In the genomic region with DNA sequence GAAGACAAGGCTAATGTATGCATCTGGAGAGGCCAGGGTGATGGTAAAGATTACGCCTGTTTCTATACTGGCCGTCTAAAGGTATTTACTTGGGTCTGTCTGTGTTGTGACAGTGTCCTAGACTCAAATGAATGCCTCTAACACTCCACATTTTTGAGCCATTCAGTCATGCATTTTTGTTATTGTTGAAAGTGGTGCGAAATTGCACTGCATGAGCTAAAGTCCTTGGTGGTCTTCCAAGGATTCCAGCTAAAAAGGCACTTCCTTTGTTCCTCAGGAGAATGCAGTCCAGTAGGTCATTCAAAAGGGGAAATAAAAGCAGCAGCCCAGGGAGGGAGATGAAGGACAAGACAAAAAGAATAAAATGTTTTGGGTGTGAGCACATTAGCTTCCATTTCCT, we compare ENCODE assay signal across 14 cellular contexts. TPM values are rescaled to one million over a fixed set of nuclear protein-coding genes. Genes with fewer than 3 reads are reported as not detected.
DNase-seq lines count a peak whose midpoint lies in the region; ATAC-seq and TF ChIP-seq lines count a peak whose summit lies in the region.
"Had no signal": no experiment of that assay in that cellular context is flagged by ENCODE, and none has a peak within 500 bp of the region (broad histone marks: within the 10 kb centered on the region; RNA-seq: fewer than 3 reads in every experiment).

No MANE protein-coding gene starts in this region.

- H2AFZ ChIP-seq in Loucy (ENCODE audit: low read length) = no peak overlapping the region
- H2AFZ ChIP-seq: parathyroid adenoma had no signal

- H3K4me1 Mint-ChIP-seq in neural crest cell = peaks cover 47% of the 10 kb centered on the region

- H3K9ac ChIP-seq in Loucy (ENCODE audit: low read depth, low read length, poor library complexity, severe bottlenecking) = no peak overlapping the region
- H3K9ac ChIP-seq: parathyroid adenoma had no signal

- H3K9me3 ChIP-seq in Loucy (ENCODE audit: insufficient read depth, low read depth, low read length) (no peaks in the 10 kb centered on the region), mucosa of descending colon (no peaks in the 10 kb centered on the region)
- H3K9me3 ChIP-seq: breast epithelium had no signal

- ATAC-seq in mucosa of descending colon = no peak
- ATAC-seq in esophagus mucosa = no peak
- ATAC-seq: activated CD4-positive, alpha-beta T cell treated with anti-CD3 and anti-CD28 coated beads for 36 hours had no signal

- no peaks in the 10 kb centered on the region for H3F3A ChIP-seq in Loucy (ENCODE audit: low read depth)

- DNase-seq in 8988T = peak; percentile 43
- peak; percentile 2 for DNase-seq in fibroblast of the conjunctiva (ENCODE audit: low read depth)
- DNase-seq in neural crest cell (ENCODE audit: low read depth, low spot score) = no peak
- no peak for DNase-seq in mucosa of descending colon
- no peak for DNase-seq in NCI-H187 treated with DMSO at 0.1 percent for 48 hours (lab: John Stamatoyannopoulos, UW)
- no peak for DNase-seq in activated CD4-positive, alpha-beta T cell treated with anti-CD3 and anti-CD28 coated beads for 1 hour
- DNase-seq: activated CD4-positive, alpha-beta T cell treated with anti-CD3 and anti-CD28 coated beads for 36 hours; KG1; kidney had no signal

- H3K4me3 ChIP-seq in Loucy (ENCODE audit: low read length, poor library complexity, severe bottlenecking) (no peak overlapping the region), mucosa of descending colon (no peak overlapping the region)
- H3K4me3 ChIP-seq: breast epithelium had no signal

- H3K4me3 Mint-ChIP-seq in neural crest cell = peak overlapping the region; percentile 95
- H3K4me3 Mint-ChIP-seq: activated CD4-positive, alpha-beta T cell treated with anti-CD3 and anti-CD28 coated beads for 36 hours; activated T-helper 1 cell treated with anti-CD3 and anti-CD28 coated beads, Interleukin-12 subunit alpha, Interleukin-12 subunit beta, Interleukin-2, Interleukin-4 antibody, amounts not matched to agents 30 ng/mL and 10 ng/mL and 1 ng/mL, durations not matched to agents 14 hours and 24 hours and 36 hours had no signal

- no peak for TF ChIP-seq CTCF in Loucy (conservative IDR thresholded peaks at IDR 0.05; ENCODE audit: low read length)
- no peak for TF ChIP-seq CTCF in neural crest cell (conservative IDR thresholded peaks at IDR 0.05)
- no peak for TF ChIP-seq CTCF in mucosa of descending colon (IDR thresholded peaks at IDR 0.05)

- no peak overlapping the region for H3K27ac Mint-ChIP-seq in neural crest cell (ENCODE audit: unreplicated experiment)
- H3K27ac Mint-ChIP-seq: activated CD4-positive, alpha-beta T cell treated with anti-CD3 and anti-CD28 coated beads for 36 hours; activated T-helper 1 cell treated with anti-CD3 and anti-CD28 coated beads, Interleukin-12 subunit alpha, Interleukin-12 subunit beta, Interleukin-2, Interleukin-4 antibody, amounts not matched to agents 30 ng/mL and 10 ng/mL and 1 ng/mL, durations not matched to agents 14 hours and 24 hours and 36 hours had no signal

- no peaks in the 10 kb centered on the region for H3K9me2 ChIP-seq in Loucy (replicated peaks; ENCODE audit: low read depth, low read length)

- H3K4me2 ChIP-seq in Loucy (ENCODE audit: low read depth, low read length, poor library complexity, severe bottlenecking) = peak overlapping the region; percentile 73

- H4K20me1 ChIP-seq in Loucy (ENCODE audit: insufficient read depth, low read length, poor library complexity, severe bottlenecking) = no peaks in the 10 kb centered on the region

- H3K36me3 Mint-ChIP-seq in neural crest cell (ENCODE audit: low read depth) = peaks cover 2% of the 10 kb centered on the region

- intact Hi-C loops in mucosa of descending colon (cut with DNase I, micrococcal nuclease) = loop anchor here in 1 of 2 donors (10.0 kb wide), 1 partner anchor 77 kb away; no protein-coding TSS in a partner anchor

- 0 out of 2 replicates have a peak, but pooled peaks cover 4% of the 10 kb centered on the region for H3K79me2 ChIP-seq in Loucy (ENCODE audit: insufficient read depth, low read length)
- H3K79me2 ChIP-seq: parathyroid adenoma had no signal

- H3K4me1 ChIP-seq in Loucy (ENCODE audit: insufficient read depth, low read length, poor library complexity, severe bottlenecking) (peaks cover 3% of the 10 kb centered on the region), mucosa of descending colon (ENCODE audit: low read depth) (no peaks in the 10 kb centered on the region)
- H3K4me1 ChIP-seq: breast epithelium, parathyroid adenoma had no signal

- peaks cover 49% of the 10 kb centered on the region for H3K27me3 Mint-ChIP-seq in neural crest cell (ENCODE audit: low read depth)

- no peaks in the 10 kb centered on the region for H3K9me3 Mint-ChIP-seq in neural crest cell
- H3K9me3 Mint-ChIP-seq: activated T-helper 1 cell treated with anti-CD3 and anti-CD28 coated beads, Interleukin-12 subunit alpha, Interleukin-12 subunit beta, Interleukin-2, Interleukin-4 antibody, amounts not matched to agents 30 ng/mL and 10 ng/mL and 1 ng/mL, durations not matched to agents 14 hours and 24 hours and 36 hours had no signal

- no peaks in the 10 kb centered on the region for H3K36me3 ChIP-seq in Loucy (ENCODE audit: insufficient read depth, low read length)
- H3K36me3 ChIP-seq in mucosa of descending colon (ENCODE audit: low read depth) = no peaks in the 10 kb centered on the region
- H3K36me3 ChIP-seq: breast epithelium had no signal

- H3K27me3 ChIP-seq in Loucy (ENCODE audit: insufficient read depth, low read length, poor library complexity, severe bottlenecking) = peaks cover 5% of the 10 kb centered on the region

RNA-seq across cellular contexts. Expression of gene GPC4, which starts 3.0 kb away (rescaled TPM):
- 21.1 and 22.3 TPM in 2 replicates for total RNA-seq in neural crest cell
- total RNA-seq in mucosa of descending colon = 10 to 100 TPM; 12.7 to 33.5 (median 18.4) TPM
- 2.7 TPM for total RNA-seq in esophagus mucosa
- total RNA-seq: activated CD4-positive, alpha-beta T cell treated with anti-CD3 and anti-CD28 coated beads for 36 hours; activated T-helper 1 cell treated with anti-CD3 and anti-CD28 coated beads, Interleukin-12 subunit alpha, Interleukin-12 subunit beta, Interleukin-2, Interleukin-4 antibody, amounts not matched to agents 30 ng/mL and 10 ng/mL and 1 ng/mL, durations not matched to agents 14 hours and 24 hours and 36 hours had no signal

Comparison
In these comparisons a context has a peak if more than half of its experiments do, and no peak if none do; other contexts are left out.
1. DNase-seq: peak in 8988T (single experiment) and fibroblast of the conjunctiva (single experiment); none in neural crest cell (single experiment), mucosa of descending colon (0 of 3), NCI-H187 treated with DMSO at 0.1 percent for 48 hours (single experiment) and activated CD4-positive, alpha-beta T cell treated with anti-CD3 and anti-CD28 coated beads for 1 hour (single experiment).